In genomic region chr16:4508806-4509205, GRCh38 we compare ENCODE assay signal across 21 cellular contexts. TPM values are rescaled to one million over a fixed set of nuclear protein-coding genes. Genes with fewer than 3 reads are reported as not detected.
DNase-seq lines count a peak whose midpoint lies in the region; ATAC-seq and TF ChIP-seq lines count a peak whose summit lies in the region.
"Had no signal": no experiment of that assay in that cellular context is flagged by ENCODE, and none has a peak within 500 bp of the region (broad histone marks: within the 10 kb centered on the region; RNA-seq: fewer than 3 reads in every experiment).

No MANE protein-coding gene starts in this region.

- H3K4me2 ChIP-seq in GM23248 (ENCODE audit: unreplicated experiment), result no peak overlapping the region
- H3K4me2 ChIP-seq: BLaER1 treated with 17β-estradiol and CSF1 and Interleukin-3, amounts not matched to agents 10 nM and 100 nM; PC-9 had no signal

- DNase-seq in activated CD4-positive, alpha-beta T cell treated with anti-CD3 and anti-CD28 coated beads, Interleukin-2, amount 10 ng/mL, durations not matched to agents 7 days and 5 days, result no peak
- DNase-seq in activated CD4-positive, alpha-beta T cell treated with anti-CD3 and anti-CD28 coated beads, Interleukin-2, amount 50 U/mL, for 48 hours, result no peak
- DNase-seq in natural killer cell (no peak), immature natural killer cell (no peak), gastrocnemius medialis (no peak), GM23248 (no peak), CD1c-positive myeloid dendritic cell (ENCODE audit: extremely low spot score) (no peak)
- DNase-seq in natural killer cell treated with Interleukin-12 subunit alpha and Interleukin-12 subunit beta and Interleukin-15 and Interleukin-18, amount 100 ng/mL, for 72 hours (ENCODE audit: low spot score), result no peak
- DNase-seq: ACHN, EL, GF-D8, NCI-H1105, NCI-H2029 treated with DMSO at 0.1 percent for 48 hours, NCI-H226, NCI-H510A treated with DMSO at 0.1 percent for 48 hours, NCI-H748 treated with DMSO at 0.1 percent for 48 hours, PC-9, SIG-M5 had no signal

- ATAC-seq in natural killer cell (no peak), gastrocnemius medialis (no peak)
- no peak for ATAC-seq in natural killer cell treated with Interleukin-12 subunit alpha and Interleukin-12 subunit beta and Interleukin-15 and Interleukin-18, amount 100 ng/mL, for 72 hours

- H2AFZ ChIP-seq in GM23248, result no peak overlapping the region
- H2AFZ ChIP-seq: PC-9 had no signal

- H3K4me3 Mint-ChIP-seq in activated CD4-positive, alpha-beta T cell treated with anti-CD3 and anti-CD28 coated beads, Interleukin-2, amount 10 ng/mL, durations not matched to agents 7 days and 5 days, result no peak overlapping the region
- H3K4me3 Mint-ChIP-seq in natural killer cell, result no peak overlapping the region
- no peak overlapping the region for H3K4me3 Mint-ChIP-seq in natural killer cell treated with Interleukin-12 subunit alpha and Interleukin-12 subunit beta and Interleukin-15 and Interleukin-18, amount 100 ng/mL, for 72 hours
- no peak overlapping the region for H3K4me3 Mint-ChIP-seq in immature natural killer cell
- H3K4me3 Mint-ChIP-seq: IgD-negative memory B cell had no signal

- TF ChIP-seq CTCF in natural killer cell (IDR thresholded peaks at IDR 0.05) (no peak), gastrocnemius medialis (IDR thresholded peaks at IDR 0.05 in 4 of 5, conservative IDR thresholded peaks at IDR 0.05 in 1 of 5) (no peak)

- POLR2A ChIA-PET in activated CD4-positive, alpha-beta T cell treated with anti-CD3 and anti-CD28 coated beads, Interleukin-2, amount 10 ng/mL, durations not matched to agents 7 days and 5 days (lab: Charles Lee), result no interaction called here

- no peaks in the 10 kb centered on the region for H3K27me3 ChIP-seq in gastrocnemius medialis
- no peaks in the 10 kb centered on the region for H3K27me3 ChIP-seq in GM23248 (replicated peaks; ENCODE audit: insufficient read depth)
- H3K27me3 ChIP-seq: BLaER1 treated with 17β-estradiol and CSF1 and Interleukin-3, amounts not matched to agents 10 nM and 100 nM had no signal

- WGBS in GM23248 (ENCODE audit: low coverage in 1 of 2, low lambda C conversion rate in 2 of 2, missing lambda C conversion rate in 2 of 2), 2 experiments, result 94 to 96% methylated on average over 3 of the region's 3 CpGs

- peaks cover 56% of the 10 kb centered on the region for H3K4me1 Mint-ChIP-seq in activated CD4-positive, alpha-beta T cell treated with anti-CD3 and anti-CD28 coated beads, Interleukin-2, amount 10 ng/mL, durations not matched to agents 7 days and 5 days
- H3K4me1 Mint-ChIP-seq in natural killer cell (peaks cover 60 to 75% of the 10 kb centered on the region in 2 donors), immature natural killer cell (peaks cover 73 to 75% of the 10 kb centered on the region in 2 donors)
- H3K4me1 Mint-ChIP-seq in natural killer cell treated with Interleukin-12 subunit alpha and Interleukin-12 subunit beta and Interleukin-15 and Interleukin-18, amount 100 ng/mL, for 72 hours (ENCODE audit: low read depth in 2 of 2), result peaks cover 39 to 48% of the 10 kb centered on the region in 2 donors

- H3K9me2 ChIP-seq in GM23248 (ENCODE audit: insufficient read depth), result no peaks in the 10 kb centered on the region

- CTCF ChIA-PET in activated CD4-positive, alpha-beta T cell treated with anti-CD3 and anti-CD28 coated beads, Interleukin-2, amount 10 ng/mL, durations not matched to agents 7 days and 5 days (lab: Charles Lee), result interaction anchor here (0.6 to 1.6 kb wide), 4 partner anchors 14 to 119 kb away, joined by 3 to 5 read pairs (median 4); partner anchors contain the start of gene HMOX2

- H3K4me3 ChIP-seq in gastrocnemius medialis, result no peak overlapping the region
- no peak overlapping the region for H3K4me3 ChIP-seq in GM23248
- H3K4me3 ChIP-seq: BLaER1 treated with 17β-estradiol and CSF1 and Interleukin-3, amounts not matched to agents 10 nM and 100 nM; PC-9 had no signal

- no peaks in the 10 kb centered on the region for H4K20me1 ChIP-seq in GM23248 (ENCODE audit: insufficient read depth)

- peaks cover 52% of the 10 kb centered on the region for H3K36me3 Mint-ChIP-seq in activated CD4-positive, alpha-beta T cell treated with anti-CD3 and anti-CD28 coated beads, Interleukin-2, amount 10 ng/mL, durations not matched to agents 7 days and 5 days (ENCODE audit: low read depth)
- H3K36me3 Mint-ChIP-seq in natural killer cell (no peaks in the 10 kb centered on the region), immature natural killer cell (peaks cover 16 to 41% (median 28%) of the 10 kb centered on the region in 3 donors)
- peaks cover 10% of the 10 kb centered on the region for H3K36me3 Mint-ChIP-seq in natural killer cell treated with Interleukin-12 subunit alpha and Interleukin-12 subunit beta and Interleukin-15 and Interleukin-18, amount 100 ng/mL, for 72 hours
- H3K36me3 Mint-ChIP-seq: IgD-negative memory B cell had no signal

- H3K9me3 Mint-ChIP-seq in activated CD4-positive, alpha-beta T cell treated with anti-CD3 and anti-CD28 coated beads, Interleukin-2, amount 10 ng/mL, durations not matched to agents 7 days and 5 days, result no peaks in the 10 kb centered on the region
- H3K9me3 Mint-ChIP-seq in natural killer cell (no peaks in the 10 kb centered on the region), immature natural killer cell (no peaks in the 10 kb centered on the region)
- H3K9me3 Mint-ChIP-seq in natural killer cell treated with Interleukin-12 subunit alpha and Interleukin-12 subunit beta and Interleukin-15 and Interleukin-18, amount 100 ng/mL, for 72 hours, result no peaks in the 10 kb centered on the region
- H3K9me3 Mint-ChIP-seq: IgD-negative memory B cell had no signal

- peaks cover 0 to 15% of the 10 kb centered on the region in 2 donors for H3K4me1 ChIP-seq in gastrocnemius medialis
- H3K4me1 ChIP-seq in GM23248 (ENCODE audit: insufficient read depth), result no peaks in the 10 kb centered on the region

- intact Hi-C loops in natural killer cell (cut with micrococcal nuclease), result no loop called here
- intact Hi-C loops in gastrocnemius medialis (cut with DNase I; ENCODE audit: low total_unique reads), result loop anchor here (5.0 kb wide), 1 partner anchor 113 kb away; the partner anchor contains the start of gene MGRN1

- H3F3A ChIP-seq in GM23248 (ENCODE audit: insufficient read depth), result no peaks in the 10 kb centered on the region

- H3K9me3 ChIP-seq in gastrocnemius medialis, result no peaks in the 10 kb centered on the region
- no peaks in the 10 kb centered on the region for H3K9me3 ChIP-seq in GM23248 (ENCODE audit: low read depth)
- H3K9me3 ChIP-seq: BLaER1 treated with 17β-estradiol and CSF1 and Interleukin-3, amounts not matched to agents 10 nM and 100 nM had no signal

- H3K27ac Mint-ChIP-seq in activated CD4-positive, alpha-beta T cell treated with anti-CD3 and anti-CD28 coated beads, Interleukin-2, amount 10 ng/mL, durations not matched to agents 7 days and 5 days, result peak overlapping the region; percentile 62
- H3K27ac Mint-ChIP-seq in natural killer cell (peak overlapping the region; percentile 93 to 95), immature natural killer cell (peak overlapping the region; percentile 40 to 99 (median 68))
- peak overlapping the region in 1 of 2 donors; percentile 96 for H3K27ac Mint-ChIP-seq in natural killer cell treated with Interleukin-12 subunit alpha and Interleukin-12 subunit beta and Interleukin-15 and Interleukin-18, amount 100 ng/mL, for 72 hours

- peaks cover 17% of the 10 kb centered on the region for H3K79me2 ChIP-seq in GM23248 (ENCODE audit: insufficient read depth)

- no peak for TF ChIP-seq POLR2A in gastrocnemius medialis (IDR thresholded peaks at IDR 0.05)

- H3K27me3 Mint-ChIP-seq in activated CD4-positive, alpha-beta T cell treated with anti-CD3 and anti-CD28 coated beads, Interleukin-2, amount 10 ng/mL, durations not matched to agents 7 days and 5 days, result no peaks in the 10 kb centered on the region
- H3K27me3 Mint-ChIP-seq in natural killer cell (ENCODE audit: low read depth in 2 of 2), result no peaks in the 10 kb centered on the region
- no peaks in the 10 kb centered on the region for H3K27me3 Mint-ChIP-seq in natural killer cell treated with Interleukin-12 subunit alpha and Interleukin-12 subunit beta and Interleukin-15 and Interleukin-18, amount 100 ng/mL, for 72 hours
- peaks cover 0 to 12% (median 5%) of the 10 kb centered on the region in 3 donors for H3K27me3 Mint-ChIP-seq in immature natural killer cell (ENCODE audit: low read depth in 3 of 3)
- H3K27me3 Mint-ChIP-seq: IgD-negative memory B cell had no signal

- H3K27ac ChIP-seq in gastrocnemius medialis, result no peak overlapping the region
- H3K27ac ChIP-seq in GM23248, result no peak overlapping the region
- H3K27ac ChIP-seq: 22Rv1; BLaER1 treated with 17β-estradiol and CSF1 and Interleukin-3, amounts not matched to agents 10 nM and 100 nM; PC-9 had no signal

- in situ Hi-C loops in gastrocnemius medialis (cut with MboI; ENCODE audit: low sequenced_read_pairs in 4 of 4), result loop anchor here in 1 of 4 donors (5.0 to 25.0 kb wide), 2 partner anchors 33 to 103 kb away; partner anchors contain the start of genes MGRN1 and UBALD1
- in situ Hi-C loops in GM23248 (cut with MboI), result no loop called here

- H3K9ac ChIP-seq in GM23248, result no peak overlapping the region
- H3K9ac ChIP-seq: BLaER1 treated with 17β-estradiol and CSF1 and Interleukin-3, amounts not matched to agents 10 nM and 100 nM had no signal

- H3K36me3 ChIP-seq in gastrocnemius medialis (peaks cover 0 to 67% of the 10 kb centered on the region in 2 donors), GM23248 (ENCODE audit: low read depth) (0 out of 2 replicates have a peak, but pooled peaks cover 4% of the 10 kb centered on the region)

RNA-seq across cellular contexts. Expression of gene CDIP1, which starts 29.8 kb away (rescaled TPM):
- 10 to 100 TPM; 44.2 to 45.2 TPM for total RNA-seq in activated CD4-positive, alpha-beta T cell treated with anti-CD3 and anti-CD28 coated beads, Interleukin-2, amount 10 ng/mL, durations not matched to agents 7 days and 5 days
- 10 to 100 TPM; 35.2 to 49.2 (median 37.9) TPM for total RNA-seq in natural killer cell
- total RNA-seq in natural killer cell treated with Interleukin-12 subunit alpha and Interleukin-12 subunit beta and Interleukin-15 and Interleukin-18, amount 100 ng/mL, for 72 hours, result 10 to 100 TPM; 24.5 to 28.2 TPM
- polyA plus RNA-seq in immature natural killer cell, result 10 to 100 TPM; 26.9 to 51.9 (median 47.8) TPM
- total RNA-seq in gastrocnemius medialis, result 10 to 100 TPM; 23.8 to 34.2 (median 25.4) TPM
- 14.7 and 20.7 TPM in 2 replicates for total RNA-seq in GM23248 (2014; rRNA removed; shearing (Covaris generic))
- 17.7 and 20.3 TPM in 2 replicates for polyA plus RNA-seq in GM23248 (2016; fragmentation: Nextera tagmentation; extraction: Ambion mirVana)

RNA-seq across cellular contexts. Expression of gene HMOX2, which starts 32.6 kb away (rescaled TPM):
- total RNA-seq in activated CD4-positive, alpha-beta T cell treated with anti-CD3 and anti-CD28 coated beads, Interleukin-2, amount 10 ng/mL, durations not matched to agents 7 days and 5 days, result 100 to 1,000 TPM in 1 of 2 experiments, 10 to 100 TPM in 1; 86.3 to 107 TPM
- total RNA-seq in natural killer cell (100 to 1,000 TPM in 1 of 3 donors, 10 to 100 TPM in 2; 66.0 to 104 (median 77.3) TPM), gastrocnemius medialis (10 to 100 TPM; 21.7 to 30.0 (median 28.4) TPM)
- 100 to 1,000 TPM in 1 of 2 donors, 10 to 100 TPM in 1; 99.5 to 102 TPM for total RNA-seq in natural killer cell treated with Interleukin-12 subunit alpha and Interleukin-12 subunit beta and Interleukin-15 and Interleukin-18, amount 100 ng/mL, for 72 hours
- polyA plus RNA-seq in immature natural killer cell (100 to 1,000 TPM; 130 to 225 (median 196) TPM), GM23248 (2016; fragmentation: Nextera tagmentation; extraction: Ambion mirVana) (60.2 and 61.5 TPM in 2 replicates)
- total RNA-seq in GM23248 (2014; rRNA removed; shearing (Covaris generic)), result 36.0 and 40.8 TPM in 2 replicates

RNA-seq across cellular contexts. Expression of gene NMRAL1, which starts 34.4 kb away (rescaled TPM):
- total RNA-seq in activated CD4-positive, alpha-beta T cell treated with anti-CD3 and anti-CD28 coated beads, Interleukin-2, amount 10 ng/mL, durations not matched to agents 7 days and 5 days, result 10 to 100 TPM; 34.0 to 35.9 TPM
- total RNA-seq in natural killer cell (10 to 100 TPM; 66.6 to 71.2 (median 69.8) TPM), gastrocnemius medialis (10 to 100 TPM in 1 of 4 donors, 1 to 10 TPM in 3; 2.7 to 11.0 (median 9.1) TPM)
- 10 to 100 TPM; 40.7 to 80.9 TPM for total RNA-seq in natural killer cell treated with Interleukin-12 subunit alpha and Interleukin-12 subunit beta and Interleukin-15 and Interleukin-18, amount 100 ng/mL, for 72 hours
- polyA plus RNA-seq in immature natural killer cell (10 to 100 TPM; 46.1 to 65.3 (median 60.7) TPM), GM23248 (2016; fragmentation: Nextera tagmentation; extraction: Ambion mirVana) (37.4 and 37.5 TPM in 2 replicates)
- 36.2 and 44.2 TPM in 2 replicates for total RNA-seq in GM23248 (2014; rRNA removed; shearing (Covaris generic))

RNA-seq across cellular contexts. Expression of gene C16orf96, which starts 47.3 kb away (rescaled TPM):
- total RNA-seq in activated CD4-positive, alpha-beta T cell treated with anti-CD3 and anti-CD28 coated beads, Interleukin-2, amount 10 ng/mL, durations not matched to agents 7 days and 5 days, result under 1 TPM; 0.21 to 0.22 TPM
- total RNA-seq in natural killer cell (under 1 TPM; 0.35 to 0.61 (median 0.43) TPM), gastrocnemius medialis (under 1 TPM in 2 of 4 donors, not detected in 2; 0.15 to 0.59 TPM)
- not detected for total RNA-seq in natural killer cell treated with Interleukin-12 subunit alpha and Interleukin-12 subunit beta and Interleukin-15 and Interleukin-18, amount 100 ng/mL, for 72 hours
- polyA plus RNA-seq in immature natural killer cell (not detected), GM23248 (2016; fragmentation: Nextera tagmentation; extraction: Ambion mirVana) (not detected in 2 replicates)
- total RNA-seq in GM23248 (2014; rRNA removed; shearing (Covaris generic)), result not detected in 2 replicates
